ENCODE assay signal across 1 cellular context in the genomic region with DNA sequence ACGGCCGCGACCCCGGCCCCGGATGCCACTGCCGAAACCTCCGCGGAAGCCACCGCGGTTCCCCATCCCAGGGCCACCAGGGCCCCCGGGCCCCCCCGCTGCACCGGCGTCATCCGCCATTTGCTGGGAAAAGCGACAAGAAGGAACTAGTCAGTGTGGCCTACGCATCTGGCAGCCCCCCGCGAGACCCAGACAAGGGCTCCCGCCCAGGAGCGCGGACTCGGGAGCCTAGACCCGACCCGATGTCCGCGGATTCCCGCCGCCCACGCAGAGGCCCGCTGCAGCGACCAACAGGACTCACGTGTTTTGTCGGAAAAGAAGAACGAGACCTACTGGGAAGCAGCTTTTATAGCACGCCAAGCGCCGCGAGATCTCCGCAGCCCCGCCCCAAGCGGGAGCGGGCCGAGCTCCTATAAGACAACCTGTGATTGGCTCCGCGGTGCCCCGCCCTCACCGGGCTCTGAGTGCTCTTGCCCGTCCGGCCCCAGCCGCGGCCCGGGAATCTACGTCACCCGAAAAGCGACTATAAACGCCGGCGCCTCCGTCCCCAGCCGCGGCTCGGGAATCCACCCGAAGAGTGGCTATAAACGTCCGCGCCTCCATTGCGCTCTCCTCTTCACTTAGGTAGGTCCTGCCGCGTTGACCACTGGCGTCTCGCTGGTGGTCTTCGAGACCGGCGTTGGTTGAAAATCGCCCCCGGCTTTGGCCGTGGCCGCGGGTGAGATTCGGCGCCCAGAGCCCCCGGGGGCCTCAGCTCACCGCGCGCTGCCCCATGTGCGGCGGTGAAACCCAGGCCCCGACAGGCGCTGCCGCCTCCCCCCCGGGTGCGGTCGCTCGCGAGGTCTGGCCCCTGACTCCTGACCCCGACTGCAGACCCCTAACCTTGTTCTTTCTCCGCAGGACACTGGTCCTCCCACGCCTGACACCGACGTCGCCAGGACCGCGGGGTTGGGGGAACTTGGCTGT.
TF ChIP-seq lines count a peak whose summit lies in the region.

A gene (minus strand): TSS at position 321 of the 966 bp plus-strand sequence. CDS start 201 bp downstream, at position 120.

TF ChIP-seq in HepG2, 621 proteins besides CTCF, POLR2A, EP300 and RAD21 (continued from another document and continues in another):
- TF ChIP-seq, protein P1, sequence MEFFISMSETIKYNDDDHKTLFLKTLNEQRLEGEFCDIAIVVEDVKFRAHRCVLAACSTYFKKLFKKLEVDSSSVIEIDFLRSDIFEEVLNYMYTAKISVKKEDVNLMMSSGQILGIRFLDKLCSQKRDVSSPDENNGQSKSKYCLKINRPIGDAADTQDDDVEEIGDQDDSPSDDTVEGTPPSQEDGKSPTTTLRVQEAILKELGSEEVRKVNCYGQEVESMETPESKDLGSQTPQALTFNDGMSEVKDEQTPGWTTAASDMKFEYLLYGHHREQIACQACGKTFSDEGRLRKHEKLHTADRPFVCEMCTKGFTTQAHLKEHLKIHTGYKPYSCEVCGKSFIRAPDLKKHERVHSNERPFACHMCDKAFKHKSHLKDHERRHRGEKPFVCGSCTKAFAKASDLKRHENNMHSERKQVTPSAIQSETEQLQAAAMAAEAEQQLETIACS (CRISPR knock-in tag; IDR thresholded peaks at IDR 0.05), result 0 out of 2 replicates have a peak, but pooled peaks have one; percentile 8
- TF ChIP-seq, protein P2, sequence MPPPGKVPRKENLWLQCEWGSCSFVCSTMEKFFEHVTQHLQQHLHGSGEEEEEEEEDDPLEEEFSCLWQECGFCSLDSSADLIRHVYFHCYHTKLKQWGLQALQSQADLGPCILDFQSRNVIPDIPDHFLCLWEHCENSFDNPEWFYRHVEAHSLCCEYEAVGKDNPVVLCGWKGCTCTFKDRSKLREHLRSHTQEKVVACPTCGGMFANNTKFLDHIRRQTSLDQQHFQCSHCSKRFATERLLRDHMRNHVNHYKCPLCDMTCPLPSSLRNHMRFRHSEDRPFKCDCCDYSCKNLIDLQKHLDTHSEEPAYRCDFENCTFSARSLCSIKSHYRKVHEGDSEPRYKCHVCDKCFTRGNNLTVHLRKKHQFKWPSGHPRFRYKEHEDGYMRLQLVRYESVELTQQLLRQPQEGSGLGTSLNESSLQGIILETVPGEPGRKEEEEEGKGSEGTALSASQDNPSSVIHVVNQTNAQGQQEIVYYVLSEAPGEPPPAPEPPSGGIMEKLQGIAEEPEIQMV (CRISPR knock-in tag; IDR thresholded peaks at IDR 0.05; ENCODE audit: low read depth), result peak; percentile 37; the same call in 1 of the 2 replicates
- TF ChIP-seq ZNF552 (CRISPR knock-in tag; IDR thresholded peaks at IDR 0.05; ENCODE audit: borderline replicate concordance) (no peak), NKX3-1 (CRISPR knock-in tag; IDR thresholded peaks at IDR 0.05) (peak; percentile 93), LCORL (IDR thresholded peaks at IDR 0.05) (no peak), LCORL (CRISPR knock-in tag; IDR thresholded peaks at IDR 0.05) (0 out of 2 replicates have a peak, but pooled peaks have one; percentile 26), NFE2L2 (IDR thresholded peaks at IDR 0.05; ENCODE audit: low read length) (no peak), ZNF432 (CRISPR knock-in tag; IDR thresholded peaks at IDR 0.05; ENCODE audit: borderline replicate concordance) (no peak), PHF5A (CRISPR knock-in tag; IDR thresholded peaks at IDR 0.05; ENCODE audit: low read depth, unreplicated experiment) (no peak), SIX4 (CRISPR knock-in tag; IDR thresholded peaks at IDR 0.05) (no peak), TBP (CRISPR knock-in tag; IDR thresholded peaks at IDR 0.05) (no peak; the same call in 1 of the 2 replicates), SMAD9 (CRISPR knock-in tag; IDR thresholded peaks at IDR 0.05) (no peak), GATAD2A (CRISPR knock-in tag; IDR thresholded peaks at IDR 0.05) (no peak), SIN3B (IDR thresholded peaks at IDR 0.05; ENCODE audit: low read length) (peak; percentile 63; the same call in 1 of the 2 replicates), PHB2 (IDR thresholded peaks at IDR 0.05; ENCODE audit: partially characterized antibody) (no peak), RFX3 (CRISPR knock-in tag; IDR thresholded peaks at IDR 0.05) (no peak), ZBTB38 (CRISPR knock-in tag; IDR thresholded peaks at IDR 0.05) (peak; percentile 98), YEATS4 (CRISPR knock-in tag; IDR thresholded peaks at IDR 0.05; ENCODE audit: borderline replicate concordance) (peak; percentile 83), ZNF260 (CRISPR knock-in tag; IDR thresholded peaks at IDR 0.05; ENCODE audit: borderline replicate concordance, low read depth) (no peak), ASH2L (IDR thresholded peaks at IDR 0.05; ENCODE audit: insufficient read length, low read depth, low read length) (peak; percentile 69), CHCHD3 (CRISPR knock-in tag; IDR thresholded peaks at IDR 0.05) (no peak), ZNF550 (CRISPR knock-in tag; IDR thresholded peaks at IDR 0.05; ENCODE audit: borderline replicate concordance) (no peak), ZNF598 (CRISPR knock-in tag; IDR thresholded peaks at IDR 0.05; ENCODE audit: borderline replicate concordance) (no peak; the same call in 1 of the 2 replicates), ZNF577 (CRISPR knock-in tag; IDR thresholded peaks at IDR 0.05; ENCODE audit: borderline replicate concordance, low read depth) (no peak)
- TF ChIP-seq, protein P3, sequence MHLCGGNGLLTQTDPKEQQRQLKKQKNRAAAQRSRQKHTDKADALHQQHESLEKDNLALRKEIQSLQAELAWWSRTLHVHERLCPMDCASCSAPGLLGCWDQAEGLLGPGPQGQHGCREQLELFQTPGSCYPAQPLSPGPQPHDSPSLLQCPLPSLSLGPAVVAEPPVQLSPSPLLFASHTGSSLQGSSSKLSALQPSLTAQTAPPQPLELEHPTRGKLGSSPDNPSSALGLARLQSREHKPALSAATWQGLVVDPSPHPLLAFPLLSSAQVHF (CRISPR knock-in tag; IDR thresholded peaks at IDR 0.05), result no peak; the same call in 1 of the 2 replicates
- TF ChIP-seq, protein P4, sequence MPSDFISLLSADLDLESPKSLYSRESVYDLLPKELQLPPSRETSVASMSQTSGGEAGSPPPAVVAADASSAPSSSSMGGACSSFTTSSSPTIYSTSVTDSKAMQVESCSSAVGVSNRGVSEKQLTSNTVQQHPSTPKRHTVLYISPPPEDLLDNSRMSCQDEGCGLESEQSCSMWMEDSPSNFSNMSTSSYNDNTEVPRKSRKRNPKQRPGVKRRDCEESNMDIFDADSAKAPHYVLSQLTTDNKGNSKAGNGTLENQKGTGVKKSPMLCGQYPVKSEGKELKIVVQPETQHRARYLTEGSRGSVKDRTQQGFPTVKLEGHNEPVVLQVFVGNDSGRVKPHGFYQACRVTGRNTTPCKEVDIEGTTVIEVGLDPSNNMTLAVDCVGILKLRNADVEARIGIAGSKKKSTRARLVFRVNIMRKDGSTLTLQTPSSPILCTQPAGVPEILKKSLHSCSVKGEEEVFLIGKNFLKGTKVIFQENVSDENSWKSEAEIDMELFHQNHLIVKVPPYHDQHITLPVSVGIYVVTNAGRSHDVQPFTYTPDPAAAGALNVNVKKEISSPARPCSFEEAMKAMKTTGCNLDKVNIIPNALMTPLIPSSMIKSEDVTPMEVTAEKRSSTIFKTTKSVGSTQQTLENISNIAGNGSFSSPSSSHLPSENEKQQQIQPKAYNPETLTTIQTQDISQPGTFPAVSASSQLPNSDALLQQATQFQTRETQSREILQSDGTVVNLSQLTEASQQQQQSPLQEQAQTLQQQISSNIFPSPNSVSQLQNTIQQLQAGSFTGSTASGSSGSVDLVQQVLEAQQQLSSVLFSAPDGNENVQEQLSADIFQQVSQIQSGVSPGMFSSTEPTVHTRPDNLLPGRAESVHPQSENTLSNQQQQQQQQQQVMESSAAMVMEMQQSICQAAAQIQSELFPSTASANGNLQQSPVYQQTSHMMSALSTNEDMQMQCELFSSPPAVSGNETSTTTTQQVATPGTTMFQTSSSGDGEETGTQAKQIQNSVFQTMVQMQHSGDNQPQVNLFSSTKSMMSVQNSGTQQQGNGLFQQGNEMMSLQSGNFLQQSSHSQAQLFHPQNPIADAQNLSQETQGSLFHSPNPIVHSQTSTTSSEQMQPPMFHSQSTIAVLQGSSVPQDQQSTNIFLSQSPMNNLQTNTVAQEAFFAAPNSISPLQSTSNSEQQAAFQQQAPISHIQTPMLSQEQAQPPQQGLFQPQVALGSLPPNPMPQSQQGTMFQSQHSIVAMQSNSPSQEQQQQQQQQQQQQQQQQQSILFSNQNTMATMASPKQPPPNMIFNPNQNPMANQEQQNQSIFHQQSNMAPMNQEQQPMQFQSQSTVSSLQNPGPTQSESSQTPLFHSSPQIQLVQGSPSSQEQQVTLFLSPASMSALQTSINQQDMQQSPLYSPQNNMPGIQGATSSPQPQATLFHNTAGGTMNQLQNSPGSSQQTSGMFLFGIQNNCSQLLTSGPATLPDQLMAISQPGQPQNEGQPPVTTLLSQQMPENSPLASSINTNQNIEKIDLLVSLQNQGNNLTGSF (CRISPR knock-in tag; IDR thresholded peaks at IDR 0.05), result peak; percentile 56; the same call in 1 of the 2 replicates
- TF ChIP-seq, protein P5, sequence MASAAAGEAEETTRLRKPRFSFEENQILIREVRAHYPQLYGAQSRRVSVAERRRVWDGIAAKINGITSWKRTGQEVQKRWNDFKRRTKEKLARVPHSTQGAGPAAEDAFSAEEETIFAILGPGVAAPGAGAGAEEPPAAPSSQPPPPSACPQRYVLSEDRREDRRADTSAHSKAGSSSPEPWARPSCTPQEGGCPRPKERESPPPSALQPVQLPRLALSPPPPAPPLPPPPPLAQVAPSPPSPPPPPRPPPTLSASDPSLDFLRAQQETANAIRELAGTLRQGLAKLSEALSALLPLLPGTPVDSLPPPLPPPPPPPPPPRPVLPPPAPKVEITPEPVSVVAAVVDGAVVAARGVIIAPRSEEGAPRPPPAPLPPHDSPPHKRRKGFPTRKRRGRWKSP (CRISPR knock-in tag; IDR thresholded peaks at IDR 0.05), result peak; percentile 73
- TF ChIP-seq, protein P6, sequence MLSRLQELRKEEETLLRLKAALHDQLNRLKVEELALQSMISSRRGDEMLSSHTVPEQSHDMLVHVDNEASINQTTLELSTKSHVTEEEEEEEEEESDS (CRISPR knock-in tag; IDR thresholded peaks at IDR 0.05; ENCODE audit: borderline replicate concordance), result 0 out of 2 replicates have a peak, but pooled peaks have one; percentile 13
- TF ChIP-seq, protein P7, sequence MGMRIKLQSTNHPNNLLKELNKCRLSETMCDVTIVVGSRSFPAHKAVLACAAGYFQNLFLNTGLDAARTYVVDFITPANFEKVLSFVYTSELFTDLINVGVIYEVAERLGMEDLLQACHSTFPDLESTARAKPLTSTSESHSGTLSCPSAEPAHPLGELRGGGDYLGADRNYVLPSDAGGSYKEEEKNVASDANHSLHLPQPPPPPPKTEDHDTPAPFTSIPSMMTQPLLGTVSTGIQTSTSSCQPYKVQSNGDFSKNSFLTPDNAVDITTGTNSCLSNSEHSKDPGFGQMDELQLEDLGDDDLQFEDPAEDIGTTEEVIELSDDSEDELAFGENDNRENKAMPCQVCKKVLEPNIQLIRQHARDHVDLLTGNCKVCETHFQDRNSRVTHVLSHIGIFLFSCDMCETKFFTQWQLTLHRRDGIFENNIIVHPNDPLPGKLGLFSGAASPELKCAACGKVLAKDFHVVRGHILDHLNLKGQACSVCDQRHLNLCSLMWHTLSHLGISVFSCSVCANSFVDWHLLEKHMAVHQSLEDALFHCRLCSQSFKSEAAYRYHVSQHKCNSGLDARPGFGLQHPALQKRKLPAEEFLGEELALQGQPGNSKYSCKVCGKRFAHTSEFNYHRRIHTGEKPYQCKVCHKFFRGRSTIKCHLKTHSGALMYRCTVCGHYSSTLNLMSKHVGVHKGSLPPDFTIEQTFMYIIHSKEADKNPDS (CRISPR knock-in tag; IDR thresholded peaks at IDR 0.05), result no peak
- TF ChIP-seq, protein P8, sequence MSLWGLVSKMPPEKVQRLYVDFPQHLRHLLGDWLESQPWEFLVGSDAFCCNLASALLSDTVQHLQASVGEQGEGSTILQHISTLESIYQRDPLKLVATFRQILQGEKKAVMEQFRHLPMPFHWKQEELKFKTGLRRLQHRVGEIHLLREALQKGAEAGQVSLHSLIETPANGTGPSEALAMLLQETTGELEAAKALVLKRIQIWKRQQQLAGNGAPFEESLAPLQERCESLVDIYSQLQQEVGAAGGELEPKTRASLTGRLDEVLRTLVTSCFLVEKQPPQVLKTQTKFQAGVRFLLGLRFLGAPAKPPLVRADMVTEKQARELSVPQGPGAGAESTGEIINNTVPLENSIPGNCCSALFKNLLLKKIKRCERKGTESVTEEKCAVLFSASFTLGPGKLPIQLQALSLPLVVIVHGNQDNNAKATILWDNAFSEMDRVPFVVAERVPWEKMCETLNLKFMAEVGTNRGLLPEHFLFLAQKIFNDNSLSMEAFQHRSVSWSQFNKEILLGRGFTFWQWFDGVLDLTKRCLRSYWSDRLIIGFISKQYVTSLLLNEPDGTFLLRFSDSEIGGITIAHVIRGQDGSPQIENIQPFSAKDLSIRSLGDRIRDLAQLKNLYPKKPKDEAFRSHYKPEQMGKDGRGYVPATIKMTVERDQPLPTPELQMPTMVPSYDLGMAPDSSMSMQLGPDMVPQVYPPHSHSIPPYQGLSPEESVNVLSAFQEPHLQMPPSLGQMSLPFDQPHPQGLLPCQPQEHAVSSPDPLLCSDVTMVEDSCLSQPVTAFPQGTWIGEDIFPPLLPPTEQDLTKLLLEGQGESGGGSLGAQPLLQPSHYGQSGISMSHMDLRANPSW (CRISPR knock-in tag; IDR thresholded peaks at IDR 0.05; ENCODE audit: borderline replicate concordance), result peak; percentile 74; the same call in 1 of the 2 replicates
- TF ChIP-seq, protein P9, sequence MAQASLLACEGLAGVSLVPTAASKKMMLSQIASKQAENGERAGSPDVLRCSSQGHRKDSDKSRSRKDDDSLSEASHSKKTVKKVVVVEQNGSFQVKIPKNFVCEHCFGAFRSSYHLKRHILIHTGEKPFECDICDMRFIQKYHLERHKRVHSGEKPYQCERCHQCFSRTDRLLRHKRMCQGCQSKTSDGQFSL (CRISPR knock-in tag; IDR thresholded peaks at IDR 0.05), result peak; percentile 53
- TF ChIP-seq, protein P10, sequence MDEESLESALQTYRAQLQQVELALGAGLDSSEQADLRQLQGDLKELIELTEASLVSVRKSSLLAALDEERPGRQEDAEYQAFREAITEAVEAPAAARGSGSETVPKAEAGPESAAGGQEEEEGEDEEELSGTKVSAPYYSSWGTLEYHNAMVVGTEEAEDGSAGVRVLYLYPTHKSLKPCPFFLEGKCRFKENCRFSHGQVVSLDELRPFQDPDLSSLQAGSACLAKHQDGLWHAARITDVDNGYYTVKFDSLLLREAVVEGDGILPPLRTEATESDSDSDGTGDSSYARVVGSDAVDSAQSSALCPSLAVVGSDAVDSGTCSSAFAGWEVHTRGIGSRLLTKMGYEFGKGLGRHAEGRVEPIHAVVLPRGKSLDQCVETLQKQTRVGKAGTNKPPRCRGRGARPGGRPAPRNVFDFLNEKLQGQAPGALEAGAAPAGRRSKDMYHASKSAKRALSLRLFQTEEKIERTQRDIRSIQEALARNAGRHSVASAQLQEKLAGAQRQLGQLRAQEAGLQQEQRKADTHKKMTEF (CRISPR knock-in tag; IDR thresholded peaks at IDR 0.05), result peak; percentile 88
- TF ChIP-seq, protein P11, sequence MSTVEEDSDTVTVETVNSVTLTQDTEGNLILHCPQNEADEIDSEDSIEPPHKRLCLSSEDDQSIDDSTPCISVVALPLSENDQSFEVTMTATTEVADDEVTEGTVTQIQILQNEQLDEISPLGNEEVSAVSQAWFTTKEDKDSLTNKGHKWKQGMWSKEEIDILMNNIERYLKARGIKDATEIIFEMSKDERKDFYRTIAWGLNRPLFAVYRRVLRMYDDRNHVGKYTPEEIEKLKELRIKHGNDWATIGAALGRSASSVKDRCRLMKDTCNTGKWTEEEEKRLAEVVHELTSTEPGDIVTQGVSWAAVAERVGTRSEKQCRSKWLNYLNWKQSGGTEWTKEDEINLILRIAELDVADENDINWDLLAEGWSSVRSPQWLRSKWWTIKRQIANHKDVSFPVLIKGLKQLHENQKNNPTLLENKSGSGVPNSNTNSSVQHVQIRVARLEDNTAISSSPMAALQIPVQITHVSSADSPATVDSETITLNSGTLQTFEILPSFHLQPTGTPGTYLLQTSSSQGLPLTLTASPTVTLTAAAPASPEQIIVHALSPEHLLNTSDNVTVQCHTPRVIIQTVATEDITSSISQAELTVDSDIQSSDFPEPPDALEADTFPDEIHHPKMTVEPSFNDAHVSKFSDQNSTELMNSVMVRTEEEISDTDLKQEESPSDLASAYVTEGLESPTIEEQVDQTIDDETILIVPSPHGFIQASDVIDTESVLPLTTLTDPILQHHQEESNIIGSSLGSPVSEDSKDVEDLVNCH (CRISPR knock-in tag; IDR thresholded peaks at IDR 0.05), result no peak
